Comparison of ENCODE assay signal across 8 cellular contexts in genomic region chr3:49903451-49904424, GRCh38. TPM values are rescaled to one million over a fixed set of nuclear protein-coding genes. Genes with fewer than 3 reads are reported as not detected.
DNase-seq lines count a peak whose midpoint lies in the region; ATAC-seq and TF ChIP-seq lines count a peak whose summit lies in the region.

Gene MST1R, minus strand, starts transcription at chr3:49903873. Its CDS starts 264 bp downstream, at chr3:49903609.

- no peak for TF ChIP-seq CTCF in ascending aorta (IDR thresholded peaks at IDR 0.05)

- H3K4me3 ChIP-seq in ascending aorta: peak within 1 kb of the TSS; percentile 11 to 45

- no peak within 1 kb of the TSS for H3K27ac ChIP-seq in ascending aorta

- TF ChIP-seq POLR2A in GM18505 (IDR thresholded peaks at IDR 0.05; ENCODE audit: borderline replicate concordance, extremely low read depth, insufficient read depth, insufficient read length): peak; percentile 62

- peaks cover 0 to under 1% of the 10 kb centered on the region in 2 donors for H3K36me3 ChIP-seq in ascending aorta

- intact Hi-C loops in ascending aorta (cut with DNase I): no loop called here

- H3K9me3 ChIP-seq in ascending aorta: no peaks in the 10 kb centered on the region

- peaks cover 0 to 25% of the 10 kb centered on the region in 2 donors for H3K4me1 ChIP-seq in ascending aorta

- ATAC-seq in GM18505 (IDR thresholded peaks at IDR 0.05; ENCODE audit: unreplicated experiment): peak; percentile 71
- peak; percentile 60 for ATAC-seq in HG03108 (IDR thresholded peaks at IDR 0.05; ENCODE audit: unreplicated experiment)
- ATAC-seq in GM19467 (IDR thresholded peaks at IDR 0.05; ENCODE audit: unreplicated experiment): no peak

- DNase-seq in T-helper 1 cell (peak; percentile 73 to 87 (median 78)), ascending aorta (ENCODE audit: low spot score in 2 of 2) (peak; percentile 17 to 69), iris pigment epithelial cell (ENCODE audit: low read depth) (peak; percentile 29), NCI-H1694 treated with DMSO at 0.1 percent for 48 hours (lab: John Stamatoyannopoulos, UW) (no peak)
- peak; percentile 75 to 84 for DNase-seq in stimulated activated CD4-positive, alpha-beta T cell treated with anti-CD3 and anti-CD28 coated beads, Interleukin-2, amount 100 ng/mL, for 48 hours

- H3K27me3 ChIP-seq in ascending aorta: no peaks in the 10 kb centered on the region

RNA-seq across cellular contexts. Expression of gene MST1R, which starts in this region (rescaled TPM):
- not detected for total RNA-seq in ascending aorta

Comparison
In these comparisons a context has a peak if more than half of its experiments do, and no peak if none do; other contexts are left out.
1. Peak in DNase-seq and H3K4me3 ChIP-seq in ascending aorta; RNA of the gene not detected or under 1 TPM.